In the genomic region with DNA sequence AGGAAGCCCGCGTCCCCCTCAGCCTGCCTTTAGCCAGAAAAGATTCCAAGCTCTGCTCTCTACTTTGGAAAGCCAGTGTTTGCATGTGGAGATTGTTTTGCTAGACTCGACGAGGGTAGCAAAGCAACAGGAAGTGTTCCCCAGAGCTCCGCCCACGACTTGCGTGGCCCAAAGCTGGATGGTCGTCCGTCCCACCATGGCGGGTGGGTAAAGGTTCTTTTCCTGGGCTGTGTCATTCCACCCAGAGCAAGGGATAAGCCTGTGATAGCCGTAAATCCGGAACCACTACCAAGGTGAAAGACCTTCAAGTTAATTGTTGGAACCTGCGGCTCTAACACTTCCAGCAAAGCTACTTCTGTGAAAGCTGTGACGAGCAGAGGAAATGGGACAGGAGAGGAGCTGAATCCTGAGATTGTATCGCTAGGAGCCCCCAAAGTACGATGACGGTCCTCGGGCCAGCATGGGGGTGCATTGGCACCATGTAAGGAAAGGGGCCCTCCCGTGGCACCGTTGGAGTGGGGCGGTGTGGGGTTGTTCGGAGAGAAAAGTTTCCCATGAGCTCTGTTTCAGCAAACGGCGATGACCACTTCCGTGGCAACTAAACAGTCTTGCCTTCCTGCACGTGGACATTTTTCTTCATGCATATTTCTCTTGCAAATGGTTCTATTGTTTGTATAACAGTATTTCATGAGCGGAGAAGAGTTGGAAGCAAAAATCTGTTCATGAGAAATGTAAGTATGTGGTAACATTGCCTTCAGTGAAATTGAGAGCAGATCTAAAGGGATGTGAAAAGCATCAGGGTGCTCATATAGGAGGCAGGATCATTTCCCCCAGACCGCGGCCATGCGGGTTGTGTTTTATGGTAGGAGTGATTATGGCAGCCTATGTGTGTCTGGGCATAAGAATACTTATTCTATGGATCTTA, we compare ENCODE assay signal across 9 cellular contexts. TPM values are rescaled to one million over a fixed set of nuclear protein-coding genes. Genes with fewer than 3 reads are reported as not detected.
DNase-seq lines count a peak whose midpoint lies in the region; ATAC-seq and TF ChIP-seq lines count a peak whose summit lies in the region.
"Had no signal": no experiment of that assay in that cellular context is flagged by ENCODE, and none has a peak within 500 bp of the region (broad histone marks: within the 10 kb centered on the region; RNA-seq: fewer than 3 reads in every experiment).

No MANE protein-coding gene starts in this region.

- DNase-seq in activated T-cell treated with anti-CD3 and anti-CD28 coated beads for 48 hours (ENCODE audit: low read depth), result peak; percentile 37
- no peak for DNase-seq in activated T-cell treated with anti-CD3 and anti-CD28 coated beads, Interleukin-2, amount 50 U/mL, for 1 hour
- DNase-seq in activated CD8-positive, alpha-beta memory T cell treated with anti-CD3 and anti-CD28 coated beads for 24 hours, result peak; percentile 72
- DNase-seq in left lung, result no peak
- DNase-seq in upper lobe of right lung, result peak; percentile 66
- DNase-seq in putamen (ENCODE audit: low spot score), result no peak
- DNase-seq in NCI-H446 (lab: John Stamatoyannopoulos, UW), result no peak
- DNase-seq in globus pallidus (ENCODE audit: low spot score), result no peak

- H3K4me1 ChIP-seq in left lung (peaks cover 6 to 50% of the 10 kb centered on the region in 2 donors), upper lobe of right lung (no peaks in the 10 kb centered on the region)

- H3K36me3 ChIP-seq in left lung (peaks cover 0 to 17% of the 10 kb centered on the region in 2 donors), upper lobe of right lung (no peaks in the 10 kb centered on the region)

- no peaks in the 10 kb centered on the region for H3K9me3 ChIP-seq in left lung
- H3K9me3 ChIP-seq in upper lobe of right lung, result no peaks in the 10 kb centered on the region

- H3K27ac ChIP-seq in left lung, result peak overlapping the region in 1 of 2 donors; percentile 54
- H3K27ac ChIP-seq in upper lobe of right lung, result peak overlapping the region; percentile 15

- ATAC-seq in left lung, result peak; percentile 19
- peak; percentile 7 for ATAC-seq in upper lobe of right lung

- TF ChIP-seq CTCF in left lung (IDR thresholded peaks at IDR 0.05) (no peak), upper lobe of right lung (IDR thresholded peaks at IDR 0.05) (no peak)

- intact Hi-C loops in left lung (cut with DNase I), result no loop called here
- intact Hi-C loops in upper lobe of right lung (cut with DNase I), result no loop called here

- H3K4me3 ChIP-seq in left lung, result peak overlapping the region; percentile 19 to 30
- peak overlapping the region; percentile 32 for H3K4me3 ChIP-seq in upper lobe of right lung

- H3K27me3 ChIP-seq in left lung (peaks cover 0 to 9% of the 10 kb centered on the region in 2 donors), upper lobe of right lung (no peaks in the 10 kb centered on the region)

RNA-seq across cellular contexts. Expression of gene MX2, which starts 8.3 kb away (rescaled TPM):
- 10 to 100 TPM; 11.9 to 31.9 TPM for total RNA-seq in left lung
- 23.0 TPM for total RNA-seq in upper lobe of right lung

RNA-seq across cellular contexts. Expression of gene FAM3B, which starts 53.6 kb away (rescaled TPM):
- total RNA-seq in left lung (10 to 100 TPM in 1 of 2 donors, 1 to 10 TPM in 1; 7.9 to 31.9 TPM), upper lobe of right lung (5.2 TPM)
- total RNA-seq: NCI-H460 had no signal

RNA-seq across cellular contexts. Expression of gene MX1, which starts 55.9 kb away (rescaled TPM):
- 10 to 100 TPM; 59.8 to 66.3 TPM for total RNA-seq in left lung
- 142 TPM for total RNA-seq in upper lobe of right lung

Comparison
In these comparisons a context has a peak if more than half of its experiments do, and no peak if none do; other contexts are left out.
1. DNase-seq: peak in activated T-cell treated with anti-CD3 and anti-CD28 coated beads for 48 hours (single experiment), activated CD8-positive, alpha-beta memory T cell treated with anti-CD3 and anti-CD28 coated beads for 24 hours (single experiment) and upper lobe of right lung (single experiment); none in activated T-cell treated with anti-CD3 and anti-CD28 coated beads, Interleukin-2, amount 50 U/mL, for 1 hour (single experiment), left lung (0 of 2), putamen (single experiment), NCI-H446 (0 of 2) and globus pallidus (single experiment).